In genomic region chr19:18292460-18292809, GRCh38 we compare ENCODE assay signal across 8 cellular contexts. TPM values are rescaled to one million over a fixed set of nuclear protein-coding genes. Genes with fewer than 3 reads are reported as not detected.
DNase-seq lines count a peak whose midpoint lies in the region; ATAC-seq and TF ChIP-seq lines count a peak whose summit lies in the region.

No MANE protein-coding gene starts in this region.

- peak overlapping the region; percentile 98 for H3K27ac ChIP-seq in smooth muscle cell (ENCODE audit: low read depth)

- peak overlapping the region; percentile 98 for H3K27ac Mint-ChIP-seq in activated CD8-positive, alpha-beta memory T cell treated with anti-CD3 and anti-CD28 coated beads, Interleukin-2, amount 10 ng/mL, durations not matched to agents 7 days and 5 days

- intact Hi-C loops in posterior cingulate gyrus (cut with DNase I): no loop called here

- CTCF ChIA-PET in activated CD8-positive, alpha-beta memory T cell treated with anti-CD3 and anti-CD28 coated beads, Interleukin-2, amount 10 ng/mL, durations not matched to agents 7 days and 5 days (lab: Charles Lee): interaction anchor here (0.9 to 5.1 kb wide), 6 partner anchors 11 to 36 kb away, joined by 3 to 161 read pairs (median 18); partner anchors contain the start of genes JUND and LSM4

- no peaks in the 10 kb centered on the region for H4K20me1 ChIP-seq in smooth muscle cell (ENCODE audit: low read depth)

- no peaks in the 10 kb centered on the region for H3K36me3 ChIP-seq in smooth muscle cell (ENCODE audit: low read depth)

- ATAC-seq in activated CD8-positive, alpha-beta memory T cell treated with anti-CD3 and anti-CD28 coated beads, Interleukin-2, amount 10 ng/mL, durations not matched to agents 7 days and 5 days: no peak

- no peaks in the 10 kb centered on the region for H3K27me3 ChIP-seq in smooth muscle cell (ENCODE audit: low read depth)

- peak overlapping the region; percentile 87 for H3K4me2 ChIP-seq in smooth muscle cell

- H3K27me3 Mint-ChIP-seq in activated CD8-positive, alpha-beta memory T cell treated with anti-CD3 and anti-CD28 coated beads, Interleukin-2, amount 10 ng/mL, durations not matched to agents 7 days and 5 days: no peaks in the 10 kb centered on the region

- peaks cover 18% of the 10 kb centered on the region for H3K36me3 Mint-ChIP-seq in activated CD8-positive, alpha-beta memory T cell treated with anti-CD3 and anti-CD28 coated beads, Interleukin-2, amount 10 ng/mL, durations not matched to agents 7 days and 5 days

- peak overlapping the region; percentile 91 for H3K4me3 Mint-ChIP-seq in activated CD8-positive, alpha-beta memory T cell treated with anti-CD3 and anti-CD28 coated beads, Interleukin-2, amount 10 ng/mL, durations not matched to agents 7 days and 5 days

- peaks cover 62% of the 10 kb centered on the region for H3K4me1 Mint-ChIP-seq in activated CD8-positive, alpha-beta memory T cell treated with anti-CD3 and anti-CD28 coated beads, Interleukin-2, amount 10 ng/mL, durations not matched to agents 7 days and 5 days

- H3K4me3 ChIP-seq in smooth muscle cell: peak overlapping the region; percentile 61

- H3K9ac ChIP-seq in smooth muscle cell (ENCODE audit: low read depth): peak overlapping the region; percentile 97

- WGBS in smooth muscle cell (ENCODE audit: low lambda C conversion rate): 0% methylated on average over 14 of the region's 20 CpGs

- H3K9me3 ChIP-seq in smooth muscle cell (replicated peaks; ENCODE audit: low read depth): no peaks in the 10 kb centered on the region

- H3F3A ChIP-seq in smooth muscle cell (ENCODE audit: low read depth): peaks cover 18% of the 10 kb centered on the region

- no peaks in the 10 kb centered on the region for H3K9me3 Mint-ChIP-seq in activated CD8-positive, alpha-beta memory T cell treated with anti-CD3 and anti-CD28 coated beads, Interleukin-2, amount 10 ng/mL, durations not matched to agents 7 days and 5 days (ENCODE audit: low read depth)

- DNase-seq in stimulated activated CD4-positive, alpha-beta T cell treated with anti-CD3 and anti-CD28 coated beads, Interleukin-15, amount 100 ng/mL, for 24 hours: peak; percentile 63
- no peak for DNase-seq in stimulated activated CD4-positive, alpha-beta T cell treated with anti-CD3 and anti-CD28 coated beads, Interleukin-12 subunit alpha, Interleukin-12 subunit beta, amount 100 ng/mL, for 4 hours
- DNase-seq in activated CD8-positive, alpha-beta memory T cell treated with anti-CD3 and anti-CD28 coated beads, Interleukin-2, amount 10 ng/mL, durations not matched to agents 7 days and 5 days: no peak
- DNase-seq in hepatic stellate cell (ENCODE audit: low spot score) (peak; percentile 35), smooth muscle cell (lab: John Stamatoyannopoulos, UW; ENCODE audit: unreplicated experiment) (no peak), NCI-H226 (no peak), posterior cingulate gyrus (no peak), islet precursor cell (no peak)

- H3K4me1 ChIP-seq in smooth muscle cell (ENCODE audit: low read depth): peaks cover 13% of the 10 kb centered on the region

- H3K79me2 ChIP-seq in smooth muscle cell (ENCODE audit: low read depth): no peaks in the 10 kb centered on the region

- H2AFZ ChIP-seq in smooth muscle cell (ENCODE audit: low read depth): no peak overlapping the region

- TF ChIP-seq CTCF in smooth muscle cell (IDR thresholded peaks at IDR 0.05; ENCODE audit: borderline replicate concordance, insufficient read depth, poor library complexity, severe bottlenecking): no peak

RNA-seq across cellular contexts. Expression of gene JUND, which starts 11.0 kb away (rescaled TPM):
- total RNA-seq in activated CD8-positive, alpha-beta memory T cell treated with anti-CD3 and anti-CD28 coated beads, Interleukin-2, amount 10 ng/mL, durations not matched to agents 7 days and 5 days: 100 to 1,000 TPM; 498 to 501 TPM
- total RNA-seq in smooth muscle cell: 79.9 and 164 TPM in 2 replicates
- 464 and 497 TPM in 2 replicates for polyA plus RNA-seq in smooth muscle cell

RNA-seq across cellular contexts. Expression of gene IQCN, which starts 18.2 kb away (rescaled TPM):
- 1 to 10 TPM; 2.2 to 3.1 TPM for total RNA-seq in activated CD8-positive, alpha-beta memory T cell treated with anti-CD3 and anti-CD28 coated beads, Interleukin-2, amount 10 ng/mL, durations not matched to agents 7 days and 5 days
- 3.9 and 4.9 TPM in 2 replicates for total RNA-seq in smooth muscle cell
- polyA plus RNA-seq in smooth muscle cell: 2.5 and 5.8 TPM in 2 replicates

RNA-seq across cellular contexts. Expression of gene LSM4, which starts 30.4 kb away (rescaled TPM):
- total RNA-seq in activated CD8-positive, alpha-beta memory T cell treated with anti-CD3 and anti-CD28 coated beads, Interleukin-2, amount 10 ng/mL, durations not matched to agents 7 days and 5 days: 100 to 1,000 TPM; 209 to 236 TPM
- 116 and 121 TPM in 2 replicates for total RNA-seq in smooth muscle cell
- polyA plus RNA-seq in smooth muscle cell: 156 and 177 TPM in 2 replicates

RNA-seq across cellular contexts. Expression of gene PGPEP1, which starts 48.0 kb away (rescaled TPM):
- 10 to 100 TPM; 35.5 to 44.7 TPM for total RNA-seq in activated CD8-positive, alpha-beta memory T cell treated with anti-CD3 and anti-CD28 coated beads, Interleukin-2, amount 10 ng/mL, durations not matched to agents 7 days and 5 days
- 11.1 and 11.7 TPM in 2 replicates for total RNA-seq in smooth muscle cell
- polyA plus RNA-seq in smooth muscle cell: 4.5 and 8.7 TPM in 2 replicates

Comparison
In these comparisons a context has a peak if more than half of its experiments do, and no peak if none do; other contexts are left out.
1. DNase-seq: peak in stimulated activated CD4-positive, alpha-beta T cell treated with anti-CD3 and anti-CD28 coated beads, Interleukin-15, amount 100 ng/mL, for 24 hours (single experiment) and hepatic stellate cell (single experiment); none in stimulated activated CD4-positive, alpha-beta T cell treated with anti-CD3 and anti-CD28 coated beads, Interleukin-12 subunit alpha, Interleukin-12 subunit beta, amount 100 ng/mL, for 4 hours (single experiment), activated CD8-positive, alpha-beta memory T cell treated with anti-CD3 and anti-CD28 coated beads, Interleukin-2, amount 10 ng/mL, durations not matched to agents 7 days and 5 days (single experiment), smooth muscle cell (single experiment), NCI-H226 (single experiment), posterior cingulate gyrus (0 of 10) and islet precursor cell (single experiment).